Comparison of ENCODE assay signal across 12 cellular contexts in genomic region chr11:1853376-1854131, GRCh38. TPM values are rescaled to one million over a fixed set of nuclear protein-coding genes. Genes with fewer than 3 reads are reported as not detected.
DNase-seq lines count a peak whose midpoint lies in the region; ATAC-seq and TF ChIP-seq lines count a peak whose summit lies in the region.
"Had no signal": no experiment of that assay in that cellular context is flagged by ENCODE, and none has a peak within 500 bp of the region (broad histone marks: within the 10 kb centered on the region; RNA-seq: fewer than 3 reads in every experiment).

No MANE protein-coding gene starts in this region.

- H3K4me3 ChIP-seq in GM06990 (replicated peaks; ENCODE audit: low read depth, low read length) (peak overlapping the region; percentile 95), NB4 (ENCODE audit: low read depth, low read length) (peak overlapping the region; percentile 32), neutrophil (ENCODE audit: low read depth in 1 of 2, low read length in 1 of 2) (peak overlapping the region; percentile 81 to 100), lower leg skin (ENCODE audit: low read depth, poor library complexity, severe bottlenecking) (no peak overlapping the region)
- H3K4me3 ChIP-seq: body of pancreas, GM23248 had no signal

- H3K4me3 Mint-ChIP-seq in activated naive CD8-positive, alpha-beta T cell treated with anti-CD3 and anti-CD28 coated beads, Interleukin-2, amount 50 U/mL, for 24 hours, result peak overlapping the region; percentile 98
- H3K4me3 Mint-ChIP-seq: WTC11 had no signal

- H3K9me3 ChIP-seq in neutrophil, result no peaks in the 10 kb centered on the region
- H3K9me3 ChIP-seq: body of pancreas, sigmoid colon had no signal

- H3K9me3 Mint-ChIP-seq in activated naive CD8-positive, alpha-beta T cell treated with anti-CD3 and anti-CD28 coated beads, Interleukin-2, amount 50 U/mL, for 24 hours, result no peaks in the 10 kb centered on the region
- H3K9me3 Mint-ChIP-seq: WTC11 had no signal

- WGBS in lower leg skin, 2 donors, result 84 to 90% methylated on average over 11 to 19 of the region's 19 CpGs

- peaks cover 85 to 91% of the 10 kb centered on the region in 2 experiments for H3K4me1 ChIP-seq in neutrophil (ENCODE audit: control insufficient read depth in 1 of 2, insufficient read depth in 1 of 2, low read depth in 1 of 2, low read length in 1 of 2)
- H3K4me1 ChIP-seq: body of pancreas, sigmoid colon had no signal

- no peak for TF ChIP-seq POLR2A in NB4 (IDR thresholded peaks at IDR 0.05; ENCODE audit: extremely low read depth, insufficient read length)
- no peak for TF ChIP-seq POLR2A in lower leg skin (IDR thresholded peaks at IDR 0.05)

- DNase-seq in GM06990 (ENCODE audit: extremely low read depth, insufficient read length) (no peak), NB4 (ENCODE audit: low read depth) (no peak), DMS79 treated with DMSO at 0.1 percent for 48 hours (lab: John Stamatoyannopoulos, UW) (no peak), SHP77 treated with DMSO at 0.1 percent for 48 hours (lab: John Stamatoyannopoulos, UW) (no peak), lower leg skin (ENCODE audit: low spot score in 2 of 2) (no peak)
- DNase-seq in activated naive CD8-positive, alpha-beta T cell treated with anti-CD3 and anti-CD28 coated beads, Interleukin-2, amount 50 U/mL, for 24 hours, result peak; percentile 41
- DNase-seq: GM23248, sigmoid colon had no signal

- peaks cover 71% of the 10 kb centered on the region for H3K4me1 Mint-ChIP-seq in activated naive CD8-positive, alpha-beta T cell treated with anti-CD3 and anti-CD28 coated beads, Interleukin-2, amount 50 U/mL, for 24 hours
- H3K4me1 Mint-ChIP-seq: WTC11 had no signal

- peaks cover 18% of the 10 kb centered on the region for H3K36me3 ChIP-seq in GM06990 (ENCODE audit: control insufficient read depth, insufficient read depth, low read length)
- peaks cover 44% of the 10 kb centered on the region for H3K36me3 ChIP-seq in neutrophil
- H3K36me3 ChIP-seq: sigmoid colon had no signal

- H3K27me3 ChIP-seq in GM06990 (replicated peaks; ENCODE audit: control insufficient read depth, insufficient read depth, low read length), result no peaks in the 10 kb centered on the region
- H3K27me3 ChIP-seq in neutrophil, result no peaks in the 10 kb centered on the region
- H3K27me3 ChIP-seq: body of pancreas, sigmoid colon had no signal

- no peak for ATAC-seq in activated naive CD8-positive, alpha-beta T cell treated with anti-CD3 and anti-CD28 coated beads, Interleukin-2, amount 50 U/mL, for 24 hours
- ATAC-seq in GM19467 (IDR thresholded peaks at IDR 0.05; ENCODE audit: unreplicated experiment), result no peak
- ATAC-seq: body of pancreas, WTC11 had no signal

- intact Hi-C loops in lower leg skin (cut with DNase I; ENCODE audit: low total_unique reads), result no loop called here

- peak; percentile 26 for TF ChIP-seq CTCF in GM06990 (IDR thresholded peaks at IDR 0.05; ENCODE audit: insufficient read depth, low read length, poor library complexity, severe bottlenecking)
- no peak for TF ChIP-seq CTCF in NB4 (IDR thresholded peaks at IDR 0.05; ENCODE audit: low read depth, low read length)
- TF ChIP-seq CTCF in neutrophil (IDR thresholded peaks at IDR 0.05), result no peak
- TF ChIP-seq CTCF in lower leg skin (IDR thresholded peaks at IDR 0.05), result no peak

- peak overlapping the region; percentile 99 for H3K27ac Mint-ChIP-seq in activated naive CD8-positive, alpha-beta T cell treated with anti-CD3 and anti-CD28 coated beads, Interleukin-2, amount 50 U/mL, for 24 hours
- H3K27ac Mint-ChIP-seq: WTC11 had no signal

- H3K36me3 Mint-ChIP-seq in activated naive CD8-positive, alpha-beta T cell treated with anti-CD3 and anti-CD28 coated beads, Interleukin-2, amount 50 U/mL, for 24 hours (ENCODE audit: low read depth), result peaks cover 2% of the 10 kb centered on the region
- H3K36me3 Mint-ChIP-seq: WTC11 had no signal

- H3K27me3 Mint-ChIP-seq in activated naive CD8-positive, alpha-beta T cell treated with anti-CD3 and anti-CD28 coated beads, Interleukin-2, amount 50 U/mL, for 24 hours, result no peaks in the 10 kb centered on the region

- H3K27ac ChIP-seq in neutrophil, result peak overlapping the region; percentile 100
- H3K27ac ChIP-seq: GM23248, sigmoid colon had no signal

RNA-seq across cellular contexts. Expression of gene LSP1, which starts 0.7 kb away (rescaled TPM):
- total RNA-seq in lower leg skin, result 100 to 1,000 TPM in 1 of 4 donors, 10 to 100 TPM in 3; 73.7 to 105 (median 86.6) TPM
- total RNA-seq: GM23248 had no signal

RNA-seq across cellular contexts. Expression of gene TNNI2, which starts 14.8 kb away (rescaled TPM):
- total RNA-seq in lower leg skin, result 10 to 100 TPM; 10.7 to 17.7 (median 15.8) TPM
- total RNA-seq: GM23248, sigmoid colon, WTC11 had no signal

RNA-seq across cellular contexts. Expression of gene SYT8, which starts 18.8 kb away (rescaled TPM):
- total RNA-seq in lower leg skin, result 100 to 1,000 TPM in 3 of 4 donors, 10 to 100 TPM in 1; 74.1 to 177 (median 106) TPM
- total RNA-seq: GM23248, sigmoid colon had no signal

RNA-seq across cellular contexts. Expression of gene PRR33, which starts 38.1 kb away (rescaled TPM):
- not detected for total RNA-seq in lower leg skin
- total RNA-seq: body of pancreas, GM23248, sigmoid colon, WTC11 had no signal
